18 cellular contexts compared by ENCODE assay signal in genomic region chr4:115850799-115851509, GRCh38.
DNase-seq lines count a peak whose midpoint lies in the region; ATAC-seq and TF ChIP-seq lines count a peak whose summit lies in the region.
"Had no signal": no experiment of that assay in that cellular context is flagged by ENCODE, and none has a peak within 500 bp of the region (broad histone marks: within the 10 kb centered on the region; RNA-seq: fewer than 3 reads in every experiment).

No MANE protein-coding gene starts in this region.

- ATAC-seq in GM19025 (IDR thresholded peaks at IDR 0.05; ENCODE audit: low read depth, unreplicated experiment) (peak; percentile 83), HG02642 (IDR thresholded peaks at IDR 0.05; ENCODE audit: poor library complexity, unreplicated experiment) (peak; percentile 73), HG03354 (IDR thresholded peaks at IDR 0.05; ENCODE audit: poor library complexity, severe bottlenecking, unreplicated experiment) (peak; percentile 34)
- ATAC-seq: activated CD8-positive, alpha-beta T cell treated with anti-CD3 and anti-CD28 coated beads, Interleukin-2, amount 10 ng/mL, durations not matched to agents 7 days and 5 days; gastrocnemius medialis; Panc1 had no signal

- DNase-seq in GM06990 (ENCODE audit: extremely low read depth, insufficient read length) (peak; percentile 13), G401 (ENCODE audit: low spot score) (no peak), medulla oblongata (ENCODE audit: extremely low spot score) (no peak), Calu3 (no peak)
- no peak for DNase-seq in activated CD4-positive, CD25-positive, alpha-beta regulatory T cell treated with anti-CD3 and anti-CD28 coated beads, Interleukin-2, amount 50 U/mL, for 72 hours
- DNase-seq: activated CD8-positive, alpha-beta T cell treated with anti-CD3 and anti-CD28 coated beads, Interleukin-2, amount 10 ng/mL, durations not matched to agents 7 days and 5 days; anterior cingulate cortex; colonic mucosa; gastrocnemius medialis; NCI-H524; retina had no signal

- H3K4me3 Mint-ChIP-seq in Calu3 (ENCODE audit: low read depth, unreplicated experiment): no peak overlapping the region
- H3K4me3 Mint-ChIP-seq: activated CD8-positive, alpha-beta T cell treated with anti-CD3 and anti-CD28 coated beads, Interleukin-2, amount 10 ng/mL, durations not matched to agents 7 days and 5 days; memory B cell had no signal

- H3K36me3 ChIP-seq in GM06990 (ENCODE audit: control insufficient read depth, insufficient read depth, low read length): no peaks in the 10 kb centered on the region
- H3K36me3 ChIP-seq: BLaER1 treated with 17β-estradiol and CSF1 and Interleukin-3, amounts not matched to agents 10 nM and 100 nM; colonic mucosa; gastrocnemius medialis had no signal

- no TSS peak for BruUV-seq in Calu3 (replicated peaks; lab: Mats Ljungman, UMichigan)

- in situ Hi-C loops in G401 (cut with HindIII; ENCODE audit: low sequenced_read_pairs): no loop called here

- CTCF ChIA-PET in Calu3 (lab: Charles Lee): no interaction called here

- TF ChIP-seq CTCF in GM06990 (IDR thresholded peaks at IDR 0.05; ENCODE audit: insufficient read depth, low read length, poor library complexity, severe bottlenecking) (no peak), Calu3 (IDR thresholded peaks at IDR 0.05; ENCODE audit: unreplicated experiment) (no peak)

- no peak overlapping the region for H3K4me3 ChIP-seq in GM06990 (replicated peaks; ENCODE audit: low read depth, low read length)
- H3K4me3 ChIP-seq: BLaER1 treated with 17β-estradiol and CSF1 and Interleukin-3, amounts not matched to agents 10 nM and 100 nM; colonic mucosa; gastrocnemius medialis had no signal

- H3K4me1 Mint-ChIP-seq in Calu3 (ENCODE audit: low read depth, unreplicated experiment): no peaks in the 10 kb centered on the region
- H3K4me1 Mint-ChIP-seq: memory B cell had no signal

- H3K27me3 ChIP-seq in GM06990 (replicated peaks; ENCODE audit: control insufficient read depth, insufficient read depth, low read length): no peaks in the 10 kb centered on the region
- H3K27me3 ChIP-seq: BLaER1 treated with 17β-estradiol and CSF1 and Interleukin-3, amounts not matched to agents 10 nM and 100 nM; colonic mucosa; gastrocnemius medialis had no signal

- H3K36me3 Mint-ChIP-seq in Calu3 (ENCODE audit: insufficient read depth, unreplicated experiment): no peaks in the 10 kb centered on the region
- H3K36me3 Mint-ChIP-seq: memory B cell had no signal

- no peak overlapping the region for H3K27ac Mint-ChIP-seq in Calu3 (ENCODE audit: unreplicated experiment)
- H3K27ac Mint-ChIP-seq: activated CD8-positive, alpha-beta T cell treated with anti-CD3 and anti-CD28 coated beads, Interleukin-2, amount 10 ng/mL, durations not matched to agents 7 days and 5 days; activated T-helper 2 cell treated with anti-CD3 and anti-CD28 coated beads, Interferon-gamma antibody, Interleukin-2, Interleukin-4, amounts not matched to agents 10 μg/mL and 5 μg/mL and 100 μg/mL, durations not matched to agents 14 hours and 24 hours and 36 hours; memory B cell had no signal

- H3K9me3 Mint-ChIP-seq in Calu3 (ENCODE audit: low read depth, unreplicated experiment): peaks cover 2% of the 10 kb centered on the region
- H3K9me3 Mint-ChIP-seq: activated T-helper 2 cell treated with anti-CD3 and anti-CD28 coated beads, Interferon-gamma antibody, Interleukin-2, Interleukin-4, amounts not matched to agents 10 μg/mL and 5 μg/mL and 100 μg/mL, durations not matched to agents 14 hours and 24 hours and 36 hours; memory B cell had no signal

- intact Hi-C loops in Calu3 (cut with micrococcal nuclease; ENCODE audit: unreplicated experiment): loop anchor here (5.0 kb wide), 1 partner anchor 619 kb away; no protein-coding TSS in a partner anchor

- no peaks in the 10 kb centered on the region for H3K27me3 Mint-ChIP-seq in Calu3 (ENCODE audit: unreplicated experiment)
- H3K27me3 Mint-ChIP-seq: memory B cell had no signal
